In genomic region chr16:83626204-83626603, GRCh38 we compare ENCODE assay signal across 1 cellular context.
TF ChIP-seq lines count a peak whose summit lies in the region.

No MANE protein-coding gene starts in this region.

TF ChIP-seq in H1, 55 proteins besides CTCF, POLR2A, EP300 and RAD21:
- TF ChIP-seq SUZ12 (IDR thresholded peaks at IDR 0.05; ENCODE audit: low read length) (no peak), BACH1 (IDR thresholded peaks at IDR 0.05; ENCODE audit: low read length) (no peak), BRCA1 (IDR thresholded peaks at IDR 0.05; ENCODE audit: low read depth, low read length) (no peak), MAX (IDR thresholded peaks at IDR 0.05) (no peak), E2F6 (IDR thresholded peaks at IDR 0.05) (no peak), SIN3A (conservative IDR thresholded peaks at IDR 0.05 in 1 of 2, IDR thresholded peaks at IDR 0.05 in 1 of 2; ENCODE audit: low read depth in 1 of 2, low read length in 2 of 2) (no peak), RXRA (IDR thresholded peaks at IDR 0.05; ENCODE audit: insufficient read depth, low read depth, low read length) (no peak), SRF (IDR thresholded peaks at IDR 0.05; ENCODE audit: low read depth, low read length) (no peak), ATF3 (IDR thresholded peaks at IDR 0.05; ENCODE audit: insufficient read depth, low read depth, low read length) (no peak), MAFK (IDR thresholded peaks at IDR 0.05; ENCODE audit: low read depth, low read length) (no peak), RFX5 (IDR thresholded peaks at IDR 0.05; ENCODE audit: borderline replicate concordance, low read depth, low read length) (no peak), EZH2 (IDR thresholded peaks at IDR 0.05; ENCODE audit: low read depth, low read length, severe bottlenecking) (no peak), GTF2F1 (IDR thresholded peaks at IDR 0.05; ENCODE audit: borderline replicate concordance, low read depth, low read length) (no peak), TEAD4 (IDR thresholded peaks at IDR 0.05; ENCODE audit: low read depth, low read length) (no peak), TBP (IDR thresholded peaks at IDR 0.05; ENCODE audit: low read depth, low read length) (no peak), CHD7 (IDR thresholded peaks at IDR 0.05; ENCODE audit: insufficient replicate concordance, low read length) (no peak), CTBP2 (IDR thresholded peaks at IDR 0.05; ENCODE audit: borderline replicate concordance, insufficient read depth, insufficient read length, low read length) (no peak), POU5F1 (IDR thresholded peaks at IDR 0.05; ENCODE audit: low read depth, low read length) (no peak)
